25 cellular contexts compared by ENCODE assay signal in the genomic region with DNA sequence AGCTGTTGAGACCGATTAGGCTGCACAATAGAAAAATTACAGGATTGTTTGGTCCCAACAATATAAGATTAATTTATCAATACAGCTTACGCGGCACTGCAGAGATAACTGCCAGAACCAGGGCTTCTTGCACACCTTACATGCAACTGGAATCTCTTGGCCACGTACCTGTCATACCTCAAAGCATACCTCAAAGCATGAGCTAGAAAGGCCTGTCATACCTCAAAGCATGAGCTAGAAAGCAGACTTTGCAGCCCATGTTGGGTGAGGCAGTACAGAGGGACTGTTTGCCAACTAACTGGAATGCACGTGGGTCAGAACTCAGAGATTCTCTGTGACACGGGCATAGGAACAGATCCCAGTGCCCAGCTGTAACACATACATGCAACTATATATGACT.
DNase-seq lines count a peak whose midpoint lies in the region; FAIRE-seq lines count a peak whose summit lies in the region.
"Had no signal": no experiment of that assay in that cellular context is flagged by ENCODE, and none has a peak within 500 bp of the region (broad histone marks: within the 10 kb centered on the region; RNA-seq: fewer than 3 reads in every experiment).

No MANE protein-coding gene starts in this region.

- DNase-seq in NCI-H1417 (lab: John Stamatoyannopoulos, UW) (peak in 2 of 3 experiments; percentile 12 to 67), NCI-H1417 treated with DMSO at 0.1 percent for 48 hours (lab: John Stamatoyannopoulos, UW) (no peak), NCI-H748 (lab: John Stamatoyannopoulos, UW; ENCODE audit: unreplicated experiment) (peak; percentile 74), SHP77 treated with DMSO at 0.1 percent for 48 hours (lab: John Stamatoyannopoulos, UW) (no peak), HTR-8/SVneo (ENCODE audit: insufficient read length, low spot score) (no peak)
- DNase-seq: BE2C; C1 segment of cervical spinal cord; CD4-positive, alpha-beta memory T cell; CD4-positive, CD25-positive, alpha-beta regulatory T cell; CD8-positive, alpha-beta memory T cell; COR-L47; DMS 273 treated with DMSO at 0.1 percent for 48 hours; DMS153; DMS53; DMS79; DND-41; EL; GDM1 had no signal

- FAIRE-seq in HTR-8/SVneo (lab: Jason Lieb, UNC): no peak
- FAIRE-seq: A549, GM12878, GM12892, GM18507 had no signal

- peak overlapping the region; percentile 19 for H3K27ac ChIP-seq in cingulate gyrus (ENCODE audit: low read depth, low read length)
- H3K27ac ChIP-seq: 22Rv1, A549, BLaER1 had no signal

Comparison
In these comparisons a context has a peak if more than half of its experiments do, and no peak if none do; other contexts are left out.
1. DNase-seq: peak in NCI-H1417 (2 of 3) and NCI-H748 (single experiment); none in NCI-H1417 treated with DMSO at 0.1 percent for 48 hours (single experiment), SHP77 treated with DMSO at 0.1 percent for 48 hours (single experiment) and HTR-8/SVneo (single experiment).